ENCODE assay signal across 23 cellular contexts in genomic region chr18:70620837-70621612, GRCh38.
DNase-seq lines count a peak whose midpoint lies in the region; ATAC-seq lines count a peak whose summit lies in the region.
"Had no signal": no experiment of that assay in that cellular context is flagged by ENCODE, and none has a peak within 500 bp of the region (broad histone marks: within the 10 kb centered on the region; RNA-seq: fewer than 3 reads in every experiment).

No MANE protein-coding gene starts in this region.

- peak overlapping the region; percentile 42 for H3K4me3 ChIP-seq in CD4-positive, CD25-positive, alpha-beta regulatory T cell (ENCODE audit: low read depth, low read length)
- H3K4me3 ChIP-seq: A549, ascending aorta, smooth muscle cell, tibial nerve had no signal

- no peak overlapping the region for H3K27ac Mint-ChIP-seq in activated CD4-positive, alpha-beta T cell treated with anti-CD3 and anti-CD28 coated beads, Interleukin-2, amount 10 ng/mL, durations not matched to agents 24 days and 14 days
- peak overlapping the region; percentile 94 to 100 (median 99) for H3K27ac Mint-ChIP-seq in CD4-positive, CD25-positive, alpha-beta regulatory T cell
- peak overlapping the region; percentile 56 to 90 (median 79) for H3K27ac Mint-ChIP-seq in immature natural killer cell

- no peaks in the 10 kb centered on the region for H3K27me3 ChIP-seq in CD4-positive, CD25-positive, alpha-beta regulatory T cell (ENCODE audit: control insufficient read depth, insufficient read depth, low read length)
- H3K27me3 ChIP-seq: ascending aorta, BE2C, tibial nerve had no signal

- H3K27me3 Mint-ChIP-seq in activated CD4-positive, alpha-beta T cell treated with anti-CD3 and anti-CD28 coated beads, Interleukin-2, amount 10 ng/mL, durations not matched to agents 24 days and 14 days = no peaks in the 10 kb centered on the region
- H3K27me3 Mint-ChIP-seq in CD4-positive, CD25-positive, alpha-beta regulatory T cell = no peaks in the 10 kb centered on the region
- H3K27me3 Mint-ChIP-seq in immature natural killer cell (ENCODE audit: low read depth in 3 of 3) = peaks cover 0 to 4% (median 3%) of the 10 kb centered on the region in 3 donors
- H3K27me3 Mint-ChIP-seq: activated CD8-positive, alpha-beta memory T cell treated with anti-CD3 and anti-CD28 coated beads, Interleukin-2, amount 10 ng/mL, durations not matched to agents 7 days and 5 days had no signal

- intact Hi-C loops in activated CD4-positive, alpha-beta T cell treated with anti-CD3 and anti-CD28 coated beads, Interleukin-2, amount 10 ng/mL, durations not matched to agents 24 days and 14 days (cut with micrococcal nuclease) = no loop called here

- H3K27ac ChIP-seq in CD4-positive, CD25-positive, alpha-beta regulatory T cell (ENCODE audit: insufficient read depth, low read length, poor library complexity, severe bottlenecking) = peak overlapping the region; percentile 69
- H3K27ac ChIP-seq: A549, ascending aorta, epithelial cell of prostate, tibial nerve had no signal

- peaks cover 0 to under 1% of the 10 kb centered on the region in 2 experiments for H3K9me3 ChIP-seq in CD4-positive, CD25-positive, alpha-beta regulatory T cell (ENCODE audit: control insufficient read depth in 2 of 2, low read length in 2 of 2)
- H3K9me3 ChIP-seq: A549, ascending aorta, BE2C had no signal

- H3K4me3 Mint-ChIP-seq in activated CD4-positive, alpha-beta T cell treated with anti-CD3 and anti-CD28 coated beads, Interleukin-2, amount 10 ng/mL, durations not matched to agents 24 days and 14 days = peak overlapping the region; percentile 79
- H3K4me3 Mint-ChIP-seq in CD4-positive, CD25-positive, alpha-beta regulatory T cell = peak overlapping the region; percentile 83 to 95 (median 90)
- H3K4me3 Mint-ChIP-seq in immature natural killer cell = peak overlapping the region; percentile 70 to 97 (median 83)

- no peaks in the 10 kb centered on the region for H3K36me3 ChIP-seq in CD4-positive, CD25-positive, alpha-beta regulatory T cell (ENCODE audit: control insufficient read depth, insufficient read depth, low read length)
- H3K36me3 ChIP-seq: ascending aorta, BE2C, tibial nerve had no signal

- no peak for DNase-seq in activated CD4-positive, alpha-beta T cell treated with anti-CD3 and anti-CD28 coated beads, Interleukin-2, amount 10 ng/mL, durations not matched to agents 24 days and 14 days
- DNase-seq in activated CD4-positive, alpha-beta T cell treated with anti-CD3 and anti-CD28 coated beads, Interleukin-2, amount 50 U/mL, for 4 hours = no peak
- DNase-seq in CD4-positive, CD25-positive, alpha-beta regulatory T cell = peak in 1 of 3 donors; percentile 16
- peak; percentile 63 for DNase-seq in OCI-M1 (lab: John Stamatoyannopoulos, UW)
- no peak for DNase-seq in immature natural killer cell
- no peak for DNase-seq in HuH-7 (ENCODE audit: low spot score)
- DNase-seq: activated CD8-positive, alpha-beta memory T cell treated with anti-CD3 and anti-CD28 coated beads, Interleukin-2, amount 10 ng/mL, durations not matched to agents 7 days and 5 days; BE2C; caudate nucleus; DMS 273 treated with DMSO at 0.1 percent for 48 hours; head of caudate nucleus; left cardiac atrium; NCI-H1417 treated with DMSO at 0.1 percent for 48 hours; NCI-H510A treated with DMSO at 0.1 percent for 48 hours; NK-92 treated with Interleukin-12 subunit alpha and Interleukin-12 subunit beta, amount 100 ng/mL, for 24 hours; occipital lobe had no signal

- ATAC-seq in CD4-positive, CD25-positive, alpha-beta regulatory T cell (ENCODE audit: low read depth in 2 of 2) = peak in 1 of 2 donors; percentile 21
- ATAC-seq in HG02852 (IDR thresholded peaks at IDR 0.05; ENCODE audit: unreplicated experiment) (no peak), GM18868 (IDR thresholded peaks at IDR 0.05; ENCODE audit: unreplicated experiment) (no peak)
- ATAC-seq: A549; activated CD8-positive, alpha-beta memory T cell treated with anti-CD3 and anti-CD28 coated beads, Interleukin-2, amount 10 ng/mL, durations not matched to agents 7 days and 5 days; left cardiac atrium had no signal

- H3K36me3 Mint-ChIP-seq in activated CD4-positive, alpha-beta T cell treated with anti-CD3 and anti-CD28 coated beads, Interleukin-2, amount 10 ng/mL, durations not matched to agents 24 days and 14 days (ENCODE audit: low read depth) = no peaks in the 10 kb centered on the region
- H3K36me3 Mint-ChIP-seq in CD4-positive, CD25-positive, alpha-beta regulatory T cell = peaks cover 4% of the 10 kb centered on the region
- peaks cover 0 to 4% (median 0%) of the 10 kb centered on the region in 3 donors for H3K36me3 Mint-ChIP-seq in immature natural killer cell
- H3K36me3 Mint-ChIP-seq: activated CD8-positive, alpha-beta memory T cell treated with anti-CD3 and anti-CD28 coated beads, Interleukin-2, amount 10 ng/mL, durations not matched to agents 7 days and 5 days had no signal

- H3K4me1 ChIP-seq in CD4-positive, CD25-positive, alpha-beta regulatory T cell (ENCODE audit: control insufficient read depth, insufficient read depth, low read length, poor library complexity, severe bottlenecking) = peaks cover 42% of the 10 kb centered on the region
- H3K4me1 ChIP-seq: A549, ascending aorta, BE2C, tibial nerve had no signal

- H3K4me1 Mint-ChIP-seq in activated CD4-positive, alpha-beta T cell treated with anti-CD3 and anti-CD28 coated beads, Interleukin-2, amount 10 ng/mL, durations not matched to agents 24 days and 14 days = peaks cover 17% of the 10 kb centered on the region
- peaks cover 22 to 77% (median 57%) of the 10 kb centered on the region in 4 donors for H3K4me1 Mint-ChIP-seq in CD4-positive, CD25-positive, alpha-beta regulatory T cell
- peaks cover 48 to 52% of the 10 kb centered on the region in 2 donors for H3K4me1 Mint-ChIP-seq in immature natural killer cell

- H3K9me3 Mint-ChIP-seq in activated CD4-positive, alpha-beta T cell treated with anti-CD3 and anti-CD28 coated beads, Interleukin-2, amount 10 ng/mL, durations not matched to agents 24 days and 14 days = no peaks in the 10 kb centered on the region
- peaks cover 0 to 10% (median 0%) of the 10 kb centered on the region in 7 donors for H3K9me3 Mint-ChIP-seq in CD4-positive, CD25-positive, alpha-beta regulatory T cell
- no peaks in the 10 kb centered on the region for H3K9me3 Mint-ChIP-seq in immature natural killer cell
